ENCODE assay signal across 1 cellular context in genomic region chr19:53927745-53928144, GRCh38.
A peak's percentile ranks its signal among the peaks of the same experiment; 100 is the strongest.
TF ChIP-seq lines count a peak whose summit lies in the region.

No MANE protein-coding gene starts in this region.

TF ChIP-seq in H1, 55 proteins besides CTCF, POLR2A, EP300 and RAD21 (continued from another document):
- TF ChIP-seq CEBPB (IDR thresholded peaks at IDR 0.05; ENCODE audit: low read depth, low read length): no peak
- no peak for TF ChIP-seq E2F6 (IDR thresholded peaks at IDR 0.05)
- TF ChIP-seq KDM5A (IDR thresholded peaks at IDR 0.05; ENCODE audit: low read length): no peak
- no peak for TF ChIP-seq RXRA (IDR thresholded peaks at IDR 0.05; ENCODE audit: insufficient read depth, low read depth, low read length)
- peak; percentile 40; the same call in 1 of the 2 replicates for TF ChIP-seq MAX (IDR thresholded peaks at IDR 0.05)
- TF ChIP-seq, protein P1, sequence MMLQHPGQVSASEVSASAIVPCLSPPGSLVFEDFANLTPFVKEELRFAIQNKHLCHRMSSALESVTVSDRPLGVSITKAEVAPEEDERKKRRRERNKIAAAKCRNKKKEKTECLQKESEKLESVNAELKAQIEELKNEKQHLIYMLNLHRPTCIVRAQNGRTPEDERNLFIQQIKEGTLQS (IDR thresholded peaks at IDR 0.05; ENCODE audit: insufficient read depth, low read depth, low read length): no peak
- no peak for TF ChIP-seq CHD1 (IDR thresholded peaks at IDR 0.05; ENCODE audit: low read depth, low read length)
- no peak for TF ChIP-seq TBP (IDR thresholded peaks at IDR 0.05; ENCODE audit: low read depth, low read length)
- TF ChIP-seq CREB1 (IDR thresholded peaks at IDR 0.05): peak; percentile 74
- TF ChIP-seq SIN3A (conservative IDR thresholded peaks at IDR 0.05 in 1 of 2, IDR thresholded peaks at IDR 0.05 in 1 of 2; ENCODE audit: low read depth in 1 of 2, low read length in 2 of 2): peak; percentile 90 to 94
- no peak for TF ChIP-seq PHF8 (conservative IDR thresholded peaks at IDR 0.05; ENCODE audit: low read depth, low read length)
- peak; percentile 54; the same call in 1 of the 2 replicates for TF ChIP-seq EGR1 (IDR thresholded peaks at IDR 0.05; ENCODE audit: borderline replicate concordance, low read depth, low read length)
- TF ChIP-seq SRF (IDR thresholded peaks at IDR 0.05; ENCODE audit: low read depth, low read length): no peak
- no peak for TF ChIP-seq JUN (IDR thresholded peaks at IDR 0.05; ENCODE audit: low read depth, low read length)
- peak; percentile 64; the same call in 1 of the 2 replicates for TF ChIP-seq TCF12 (IDR thresholded peaks at IDR 0.05; ENCODE audit: low read depth, low read length)
- peak; percentile 46; the same call in 1 of the 2 replicates for TF ChIP-seq SP1 (IDR thresholded peaks at IDR 0.05; ENCODE audit: low read depth, low read length)
- TF ChIP-seq, protein P2, sequence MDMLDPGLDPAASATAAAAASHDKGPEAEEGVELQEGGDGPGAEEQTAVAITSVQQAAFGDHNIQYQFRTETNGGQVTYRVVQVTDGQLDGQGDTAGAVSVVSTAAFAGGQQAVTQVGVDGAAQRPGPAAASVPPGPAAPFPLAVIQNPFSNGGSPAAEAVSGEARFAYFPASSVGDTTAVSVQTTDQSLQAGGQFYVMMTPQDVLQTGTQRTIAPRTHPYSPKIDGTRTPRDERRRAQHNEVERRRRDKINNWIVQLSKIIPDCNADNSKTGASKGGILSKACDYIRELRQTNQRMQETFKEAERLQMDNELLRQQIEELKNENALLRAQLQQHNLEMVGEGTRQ (IDR thresholded peaks at IDR 0.05; ENCODE audit: low read length): no peak
- TF ChIP-seq SUZ12 (IDR thresholded peaks at IDR 0.05; ENCODE audit: low read length): no peak
- no peak for TF ChIP-seq SIX5 (IDR thresholded peaks at IDR 0.05; ENCODE audit: low read depth, low read length)
- TF ChIP-seq HDAC6 (IDR thresholded peaks at IDR 0.05; ENCODE audit: low read depth, low read length): no peak
- no peak for TF ChIP-seq NANOG (IDR thresholded peaks at IDR 0.05; ENCODE audit: insufficient read depth, low read depth, low read length, poor library complexity, severe bottlenecking)
- TF ChIP-seq ASH2L (IDR thresholded peaks at IDR 0.05; ENCODE audit: low read length): no peak
- TF ChIP-seq MAFK (IDR thresholded peaks at IDR 0.05; ENCODE audit: low read depth, low read length): no peak
- TF ChIP-seq, protein P3, sequence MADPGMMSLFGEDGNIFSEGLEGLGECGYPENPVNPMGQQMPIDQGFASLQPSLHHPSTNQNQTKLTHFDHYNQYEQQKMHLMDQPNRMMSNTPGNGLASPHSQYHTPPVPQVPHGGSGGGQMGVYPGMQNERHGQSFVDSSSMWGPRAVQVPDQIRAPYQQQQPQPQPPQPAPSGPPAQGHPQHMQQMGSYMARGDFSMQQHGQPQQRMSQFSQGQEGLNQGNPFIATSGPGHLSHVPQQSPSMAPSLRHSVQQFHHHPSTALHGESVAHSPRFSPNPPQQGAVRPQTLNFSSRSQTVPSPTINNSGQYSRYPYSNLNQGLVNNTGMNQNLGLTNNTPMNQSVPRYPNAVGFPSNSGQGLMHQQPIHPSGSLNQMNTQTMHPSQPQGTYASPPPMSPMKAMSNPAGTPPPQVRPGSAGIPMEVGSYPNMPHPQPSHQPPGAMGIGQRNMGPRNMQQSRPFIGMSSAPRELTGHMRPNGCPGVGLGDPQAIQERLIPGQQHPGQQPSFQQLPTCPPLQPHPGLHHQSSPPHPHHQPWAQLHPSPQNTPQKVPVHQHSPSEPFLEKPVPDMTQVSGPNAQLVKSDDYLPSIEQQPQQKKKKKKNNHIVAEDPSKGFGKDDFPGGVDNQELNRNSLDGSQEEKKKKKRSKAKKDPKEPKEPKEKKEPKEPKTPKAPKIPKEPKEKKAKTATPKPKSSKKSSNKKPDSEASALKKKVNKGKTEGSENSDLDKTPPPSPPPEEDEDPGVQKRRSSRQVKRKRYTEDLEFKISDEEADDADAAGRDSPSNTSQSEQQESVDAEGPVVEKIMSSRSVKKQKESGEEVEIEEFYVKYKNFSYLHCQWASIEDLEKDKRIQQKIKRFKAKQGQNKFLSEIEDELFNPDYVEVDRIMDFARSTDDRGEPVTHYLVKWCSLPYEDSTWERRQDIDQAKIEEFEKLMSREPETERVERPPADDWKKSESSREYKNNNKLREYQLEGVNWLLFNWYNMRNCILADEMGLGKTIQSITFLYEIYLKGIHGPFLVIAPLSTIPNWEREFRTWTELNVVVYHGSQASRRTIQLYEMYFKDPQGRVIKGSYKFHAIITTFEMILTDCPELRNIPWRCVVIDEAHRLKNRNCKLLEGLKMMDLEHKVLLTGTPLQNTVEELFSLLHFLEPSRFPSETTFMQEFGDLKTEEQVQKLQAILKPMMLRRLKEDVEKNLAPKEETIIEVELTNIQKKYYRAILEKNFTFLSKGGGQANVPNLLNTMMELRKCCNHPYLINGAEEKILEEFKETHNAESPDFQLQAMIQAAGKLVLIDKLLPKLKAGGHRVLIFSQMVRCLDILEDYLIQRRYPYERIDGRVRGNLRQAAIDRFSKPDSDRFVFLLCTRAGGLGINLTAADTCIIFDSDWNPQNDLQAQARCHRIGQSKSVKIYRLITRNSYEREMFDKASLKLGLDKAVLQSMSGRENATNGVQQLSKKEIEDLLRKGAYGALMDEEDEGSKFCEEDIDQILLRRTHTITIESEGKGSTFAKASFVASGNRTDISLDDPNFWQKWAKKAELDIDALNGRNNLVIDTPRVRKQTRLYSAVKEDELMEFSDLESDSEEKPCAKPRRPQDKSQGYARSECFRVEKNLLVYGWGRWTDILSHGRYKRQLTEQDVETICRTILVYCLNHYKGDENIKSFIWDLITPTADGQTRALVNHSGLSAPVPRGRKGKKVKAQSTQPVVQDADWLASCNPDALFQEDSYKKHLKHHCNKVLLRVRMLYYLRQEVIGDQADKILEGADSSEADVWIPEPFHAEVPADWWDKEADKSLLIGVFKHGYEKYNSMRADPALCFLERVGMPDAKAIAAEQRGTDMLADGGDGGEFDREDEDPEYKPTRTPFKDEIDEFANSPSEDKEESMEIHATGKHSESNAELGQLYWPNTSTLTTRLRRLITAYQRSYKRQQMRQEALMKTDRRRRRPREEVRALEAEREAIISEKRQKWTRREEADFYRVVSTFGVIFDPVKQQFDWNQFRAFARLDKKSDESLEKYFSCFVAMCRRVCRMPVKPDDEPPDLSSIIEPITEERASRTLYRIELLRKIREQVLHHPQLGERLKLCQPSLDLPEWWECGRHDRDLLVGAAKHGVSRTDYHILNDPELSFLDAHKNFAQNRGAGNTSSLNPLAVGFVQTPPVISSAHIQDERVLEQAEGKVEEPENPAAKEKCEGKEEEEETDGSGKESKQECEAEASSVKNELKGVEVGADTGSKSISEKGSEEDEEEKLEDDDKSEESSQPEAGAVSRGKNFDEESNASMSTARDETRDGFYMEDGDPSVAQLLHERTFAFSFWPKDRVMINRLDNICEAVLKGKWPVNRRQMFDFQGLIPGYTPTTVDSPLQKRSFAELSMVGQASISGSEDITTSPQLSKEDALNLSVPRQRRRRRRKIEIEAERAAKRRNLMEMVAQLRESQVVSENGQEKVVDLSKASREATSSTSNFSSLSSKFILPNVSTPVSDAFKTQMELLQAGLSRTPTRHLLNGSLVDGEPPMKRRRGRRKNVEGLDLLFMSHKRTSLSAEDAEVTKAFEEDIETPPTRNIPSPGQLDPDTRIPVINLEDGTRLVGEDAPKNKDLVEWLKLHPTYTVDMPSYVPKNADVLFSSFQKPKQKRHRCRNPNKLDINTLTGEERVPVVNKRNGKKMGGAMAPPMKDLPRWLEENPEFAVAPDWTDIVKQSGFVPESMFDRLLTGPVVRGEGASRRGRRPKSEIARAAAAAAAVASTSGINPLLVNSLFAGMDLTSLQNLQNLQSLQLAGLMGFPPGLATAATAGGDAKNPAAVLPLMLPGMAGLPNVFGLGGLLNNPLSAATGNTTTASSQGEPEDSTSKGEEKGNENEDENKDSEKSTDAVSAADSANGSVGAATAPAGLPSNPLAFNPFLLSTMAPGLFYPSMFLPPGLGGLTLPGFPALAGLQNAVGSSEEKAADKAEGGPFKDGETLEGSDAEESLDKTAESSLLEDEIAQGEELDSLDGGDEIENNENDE (IDR thresholded peaks at IDR 0.05; ENCODE audit: insufficient replicate concordance, low read length): no peak
- TF ChIP-seq RFX5 (IDR thresholded peaks at IDR 0.05; ENCODE audit: borderline replicate concordance, low read depth, low read length): no peak
